ENCODE assay signal across 3 cellular contexts in genomic region chr14:84519836-84520235, GRCh38.
"Had no signal": no experiment of that assay in that cellular context is flagged by ENCODE, and none has a peak within 500 bp of the region (broad histone marks: within the 10 kb centered on the region; RNA-seq: fewer than 3 reads in every experiment).

No MANE protein-coding gene starts in this region.

- H3K4me3 ChIP-seq: GM12878 had no signal

- ATAC-seq: GM12878 had no signal

- DNase-seq: GDM1, GF-D8 had no signal
